13 cellular contexts compared by ENCODE assay signal in genomic region chr6:2038096-2038495, GRCh38.
DNase-seq lines count a peak whose midpoint lies in the region; ATAC-seq and TF ChIP-seq lines count a peak whose summit lies in the region.
"Had no signal": no experiment of that assay in that cellular context is flagged by ENCODE, and none has a peak within 500 bp of the region (broad histone marks: within the 10 kb centered on the region; RNA-seq: fewer than 3 reads in every experiment).

No MANE protein-coding gene starts in this region.

- no peaks in the 10 kb centered on the region for H3K27me3 Mint-ChIP-seq in activated naive CD4-positive, alpha-beta T cell treated with anti-CD3 and anti-CD28 coated beads, Interleukin-2, amount 50 U/mL, for 24 hours
- no peaks in the 10 kb centered on the region for H3K27me3 Mint-ChIP-seq in naive thymus-derived CD8-positive, alpha-beta T cell

- WGBS in body of pancreas, 2 donors, result 61 to 75% methylated on average over 8 of the region's 8 CpGs

- H3K4me3 ChIP-seq in body of pancreas, result no peak overlapping the region
- H3K4me3 ChIP-seq: hepatocyte had no signal

- H3K9me3 ChIP-seq in body of pancreas, result no peaks in the 10 kb centered on the region

- no peak for TF ChIP-seq CTCF in body of pancreas (IDR thresholded peaks at IDR 0.05)

- intact Hi-C loops in body of pancreas (cut with DNase I), result no loop called here

- peaks cover 4% of the 10 kb centered on the region for H3K36me3 Mint-ChIP-seq in activated naive CD4-positive, alpha-beta T cell treated with anti-CD3 and anti-CD28 coated beads, Interleukin-2, amount 50 U/mL, for 24 hours
- peaks cover 0 to 3% (median 2%) of the 10 kb centered on the region in 3 donors for H3K36me3 Mint-ChIP-seq in naive thymus-derived CD8-positive, alpha-beta T cell

- H3K36me3 ChIP-seq in body of pancreas (replicated peaks in 1 of 2; ENCODE audit: insufficient read depth in 1 of 2, low read depth in 2 of 2), result no peaks in the 10 kb centered on the region

- no peak overlapping the region for H3K27ac ChIP-seq in body of pancreas
- H3K27ac ChIP-seq: 22Rv1, hepatocyte had no signal

- no peaks in the 10 kb centered on the region for H3K9me3 Mint-ChIP-seq in activated naive CD4-positive, alpha-beta T cell treated with anti-CD3 and anti-CD28 coated beads, Interleukin-2, amount 50 U/mL, for 24 hours
- no peaks in the 10 kb centered on the region for H3K9me3 Mint-ChIP-seq in naive thymus-derived CD8-positive, alpha-beta T cell
- H3K9me3 Mint-ChIP-seq: endodermal cell had no signal

- no peak for TF ChIP-seq POLR2A in body of pancreas (IDR thresholded peaks at IDR 0.05)

- peak overlapping the region; percentile 59 for H3K4me3 Mint-ChIP-seq in activated naive CD4-positive, alpha-beta T cell treated with anti-CD3 and anti-CD28 coated beads, Interleukin-2, amount 50 U/mL, for 24 hours
- H3K4me3 Mint-ChIP-seq in naive thymus-derived CD8-positive, alpha-beta T cell, result peak overlapping the region; percentile 3 to 75 (median 50)
- H3K4me3 Mint-ChIP-seq: endodermal cell had no signal

- no peaks in the 10 kb centered on the region for H3K27me3 ChIP-seq in body of pancreas
- H3K27me3 ChIP-seq: hepatocyte had no signal

- peaks cover 40% of the 10 kb centered on the region for H3K4me1 Mint-ChIP-seq in activated naive CD4-positive, alpha-beta T cell treated with anti-CD3 and anti-CD28 coated beads, Interleukin-2, amount 50 U/mL, for 24 hours
- H3K4me1 Mint-ChIP-seq in naive thymus-derived CD8-positive, alpha-beta T cell, result peaks cover 14 to 36% (median 25%) of the 10 kb centered on the region in 4 donors
- H3K4me1 Mint-ChIP-seq: endodermal cell had no signal

- no peak overlapping the region for H3K27ac Mint-ChIP-seq in activated naive CD4-positive, alpha-beta T cell treated with anti-CD3 and anti-CD28 coated beads, Interleukin-2, amount 50 U/mL, for 24 hours
- H3K27ac Mint-ChIP-seq in naive thymus-derived CD8-positive, alpha-beta T cell, result peak overlapping the region in 5 of 10 donors; percentile 2 to 83 (median 18)
- H3K27ac Mint-ChIP-seq: endodermal cell had no signal

- POLR2A ChIA-PET in naive thymus-derived CD8-positive, alpha-beta T cell (lab: Charles Lee), result no interaction called here

- H3K4me1 ChIP-seq in body of pancreas, result peaks cover 13% of the 10 kb centered on the region

- peak; percentile 97 to 99 for ATAC-seq in naive thymus-derived CD8-positive, alpha-beta T cell
- no peak for ATAC-seq in body of pancreas

- DNase-seq in DMS153 (lab: John Stamatoyannopoulos, UW) (peak; percentile 4), DMS153 treated with DMSO at 0.1 percent for 48 hours (lab: John Stamatoyannopoulos, UW; ENCODE audit: unreplicated experiment) (no peak), SW480 (ENCODE audit: low spot score) (peak; percentile 26), NCI-H2171 treated with DMSO at 0.1 percent for 48 hours (lab: John Stamatoyannopoulos, UW) (no peak), body of pancreas (no peak), SIG-M5 (lab: John Stamatoyannopoulos, UW) (no peak)
- peak in 8 of 10 donors; percentile 6 to 73 (median 43) for DNase-seq in naive thymus-derived CD8-positive, alpha-beta T cell
- DNase-seq: DMS79, T1000 had no signal

Comparison
In these comparisons a context has a peak if more than half of its experiments do, and no peak if none do; other contexts are left out.
1. DNase-seq: peak in DMS153 (single experiment), SW480 (single experiment) and naive thymus-derived CD8-positive, alpha-beta T cell (8 of 10); none in DMS153 treated with DMSO at 0.1 percent for 48 hours (single experiment), NCI-H2171 treated with DMSO at 0.1 percent for 48 hours (single experiment), body of pancreas (0 of 4) and SIG-M5 (single experiment).